8 cellular contexts compared by ENCODE assay signal in genomic region chr2:150484461-150484931, GRCh38. TPM values are rescaled to one million over a fixed set of nuclear protein-coding genes. Genes with fewer than 3 reads are reported as not detected.
DNase-seq lines count a peak whose midpoint lies in the region; FAIRE-seq and TF ChIP-seq lines count a peak whose summit lies in the region.

No MANE protein-coding gene starts in this region.

- POLR2A ChIA-PET in SK-N-SH (lab: Yijun Ruan, JAX) = interaction anchor here (1.3 to 1.4 kb wide), 2 partner anchors 8 to 897 kb away, joined by 3 to 4 read pairs; partner anchors contain the start of gene MMADHC

- no peak for TF ChIP-seq CTCF in SK-N-SH (IDR thresholded peaks at IDR 0.05)

- peaks cover 67% of the 10 kb centered on the region for H4K20me1 ChIP-seq in SK-N-SH (ENCODE audit: insufficient read depth)

- CTCF ChIA-PET in SK-N-SH (lab: Yijun Ruan, JAX) = interaction anchor here (0.7 to 2.1 kb wide), 10 partner anchors 8 to 889 kb away, joined by 3 to 16 read pairs (median 5); no protein-coding TSS in a partner anchor

- H3K9ac ChIP-seq in SK-N-SH (peak overlapping the region; percentile 99), rectal smooth muscle tissue (ENCODE audit: low read length) (peak overlapping the region; percentile 70)

- TF ChIP-seq RAD21 in SK-N-SH (IDR thresholded peaks at IDR 0.05; ENCODE audit: low read length) = peak; percentile 5; the same call in 1 of the 2 replicates

- no peak overlapping the region for H2AFZ ChIP-seq in SK-N-SH (ENCODE audit: low read depth)

- H3K36me3 ChIP-seq in SK-N-SH (replicated peaks in 1 of 2; ENCODE audit: control insufficient read depth in 1 of 2, insufficient read depth in 2 of 2, low read length in 1 of 2) (peaks cover 41 to 43% of the 10 kb centered on the region in 2 experiments), rectal smooth muscle tissue (ENCODE audit: control insufficient read depth, insufficient read depth, low read length) (no peaks in the 10 kb centered on the region)

- H3K9me3 ChIP-seq in SK-N-SH = no peaks in the 10 kb centered on the region

- no peaks in the 10 kb centered on the region for H3K9me2 ChIP-seq in SK-N-SH

- peak overlapping the region; percentile 95 for H3K4me2 ChIP-seq in SK-N-SH

- H3K27me3 ChIP-seq in SK-N-SH (ENCODE audit: insufficient read depth) = no peaks in the 10 kb centered on the region
- no peaks in the 10 kb centered on the region for H3K27me3 ChIP-seq in rectal smooth muscle tissue (ENCODE audit: control insufficient read depth, insufficient read depth, low read length)

- DNase-seq in ELF-1 (ENCODE audit: low read depth, low spot score) (peak; percentile 18), SK-N-SH (peak; percentile 30), glomerular visceral epithelial cell (ENCODE audit: extremely low spot score) (peak; percentile 53), GM19238 (ENCODE audit: insufficient read length, low spot score) (no peak), RCC 7860 (ENCODE audit: low spot score) (no peak), Kasumi-1 (lab: John Stamatoyannopoulos, UW) (no peak)
- no peak for DNase-seq in stimulated activated CD4-positive, alpha-beta T cell treated with anti-CD3 and anti-CD28 coated beads, Interleukin-15, amount 100 ng/mL, for 24 hours

- 9% methylated on average over 5 of the region's 6 CpGs for WGBS in SK-N-SH (ENCODE audit: low lambda C conversion rate)

- H3K4me3 ChIP-seq in SK-N-SH (ENCODE audit: low read depth in 2 of 2, low read length in 1 of 2) (peak overlapping the region; percentile 90 to 98), rectal smooth muscle tissue (ENCODE audit: low read length) (peak overlapping the region; percentile 93)

- no peak for FAIRE-seq in RCC 7860 (lab: Jason Lieb, UNC)

- no peak for TF ChIP-seq EP300 in SK-N-SH (IDR thresholded peaks at IDR 0.05; ENCODE audit: borderline replicate concordance in 1 of 2, low read depth in 1 of 2, low read length in 1 of 2)

- peaks cover 27 to 28% of the 10 kb centered on the region in 2 experiments; a peak in 3 of 4 replicates for H3K4me1 ChIP-seq in SK-N-SH (ENCODE audit: control insufficient read depth in 1 of 2, insufficient read depth in 2 of 2, low read depth in 1 of 2, low read length in 1 of 2)
- peaks cover 21% of the 10 kb centered on the region for H3K4me1 ChIP-seq in rectal smooth muscle tissue (ENCODE audit: control insufficient read depth, insufficient read depth, low read length)

- peaks cover 19% of the 10 kb centered on the region for H3F3A ChIP-seq in SK-N-SH (replicated peaks; ENCODE audit: insufficient read depth)

- H3K27ac ChIP-seq in SK-N-SH (ENCODE audit: low read depth in 2 of 2, low read length in 1 of 2) (peak overlapping the region; percentile 90 to 92), rectal smooth muscle tissue (ENCODE audit: low read depth, low read length) (peak overlapping the region; percentile 93)

- H3K79me2 ChIP-seq in SK-N-SH (ENCODE audit: insufficient read depth) = peaks cover 80% of the 10 kb centered on the region

TF ChIP-seq in SK-N-SH, 30 proteins besides CTCF, POLR2A, EP300 and RAD21:
- TF ChIP-seq POLR2AphosphoS5 (IDR thresholded peaks at IDR 0.05; ENCODE audit: low read depth, low read length) (peak; percentile 33; the same call in 1 of the 2 replicates), TCF12 (IDR thresholded peaks at IDR 0.05) (no peak), NFIC (IDR thresholded peaks at IDR 0.05; ENCODE audit: borderline replicate concordance) (no peak)

RNA-seq across cellular contexts. Expression of gene RND3, which starts 3.0 kb away (rescaled TPM):
- polyA plus RNA-seq in SK-N-SH (2012; rRNA removed) = 49.7 and 56.7 TPM in 2 replicates
- polyA plus RNA-seq in SK-N-SH (2012; cell fraction: cytosol; rRNA removed) = 39.1 and 50.9 TPM in 2 replicates
- polyA plus RNA-seq in SK-N-SH (2012; cell fraction: nucleus; rRNA removed) = 55.8 and 82.5 TPM in 2 replicates

Comparison
In these comparisons a context has a peak if more than half of its experiments do, and no peak if none do; other contexts are left out.
1. DNase-seq: peak in ELF-1 (single experiment), SK-N-SH (single experiment) and glomerular visceral epithelial cell (single experiment); none in GM19238 (single experiment), RCC 7860 (single experiment), Kasumi-1 (0 of 2) and stimulated activated CD4-positive, alpha-beta T cell treated with anti-CD3 and anti-CD28 coated beads, Interleukin-15, amount 100 ng/mL, for 24 hours (single experiment).